Comparison of ENCODE assay signal across 8 cellular contexts in the genomic region with DNA sequence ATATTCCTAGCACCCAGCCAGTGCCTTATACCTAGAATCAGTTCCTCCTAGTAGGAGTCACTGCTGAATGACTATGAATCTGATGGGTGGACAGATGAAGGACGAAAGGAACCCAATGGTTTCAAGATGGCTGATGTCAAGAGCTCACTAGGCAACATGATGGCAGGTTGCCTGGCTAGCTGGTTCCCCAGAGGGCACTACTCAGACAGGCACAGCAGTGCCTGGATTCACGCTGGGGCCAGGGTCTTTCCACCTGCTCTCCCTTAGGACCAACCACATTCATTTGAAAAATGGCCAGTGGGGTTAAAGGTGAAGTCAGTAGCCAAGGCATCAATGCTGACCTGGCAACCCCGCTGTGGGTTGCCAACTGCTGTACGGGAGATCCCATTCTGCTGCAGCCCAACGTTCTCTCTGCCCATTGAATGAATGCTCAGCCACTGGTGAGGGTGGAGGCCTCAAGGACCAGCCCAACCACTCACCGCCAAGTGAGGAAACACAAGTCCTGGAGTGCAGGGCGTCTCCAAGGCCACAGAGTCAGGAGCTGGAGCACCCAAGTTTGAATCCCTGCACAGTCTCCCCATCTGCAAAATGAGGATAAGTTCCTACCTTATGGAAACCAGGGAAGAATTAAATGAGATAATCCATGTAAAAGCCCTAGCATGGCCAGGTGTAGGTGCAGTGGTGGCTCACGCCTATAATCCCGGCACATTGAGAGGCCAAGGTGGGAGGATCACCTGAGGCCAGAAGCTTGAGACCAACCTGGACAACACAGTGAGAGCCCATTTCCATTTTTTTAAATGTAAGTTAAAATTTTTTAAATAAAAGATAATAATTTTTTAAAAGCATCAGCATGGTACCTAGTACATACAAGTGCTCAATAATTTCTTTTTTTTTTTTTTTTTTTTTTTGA. TPM values are rescaled to one million over a fixed set of nuclear protein-coding genes. Genes with fewer than 3 reads are reported as not detected.
DNase-seq lines count a peak whose midpoint lies in the region; ATAC-seq lines count a peak whose summit lies in the region.

No MANE protein-coding gene starts in this region.

- peak overlapping the region; percentile 26 for H3K27ac ChIP-seq in substantia nigra (ENCODE audit: low read depth, low read length, poor library complexity, severe bottlenecking)

- H3K4me1 Mint-ChIP-seq in T-helper 2 cell treated with Interferon-gamma antibody and Interleukin-4, amounts not matched to agents 5 μg/mL and 100 μg/mL, for 36 hours (ENCODE audit: low read depth) = peaks cover 85% of the 10 kb centered on the region

- H3K27me3 Mint-ChIP-seq in T-helper 2 cell treated with Interferon-gamma antibody and Interleukin-4, amounts not matched to agents 5 μg/mL and 100 μg/mL, for 36 hours (ENCODE audit: low read depth) = no peaks in the 10 kb centered on the region

- intact Hi-C loops in left colon (cut with DNase I, micrococcal nuclease) = no loop called here

- H3K36me3 Mint-ChIP-seq in T-helper 2 cell treated with Interferon-gamma antibody and Interleukin-4, amounts not matched to agents 5 μg/mL and 100 μg/mL, for 36 hours (ENCODE audit: low read depth) = peaks cover 83% of the 10 kb centered on the region
- peaks cover 24 to 68% of the 10 kb centered on the region in 2 donors for H3K36me3 Mint-ChIP-seq in activated naive CD4-positive, alpha-beta T cell treated with anti-CD3 and anti-CD28 coated beads, Interleukin-2, amount 50 U/mL, for 72 hours

- no peaks in the 10 kb centered on the region for H3K9me3 Mint-ChIP-seq in T-helper 2 cell treated with Interferon-gamma antibody and Interleukin-4, amounts not matched to agents 5 μg/mL and 100 μg/mL, for 36 hours
- no peaks in the 10 kb centered on the region for H3K9me3 Mint-ChIP-seq in activated naive CD4-positive, alpha-beta T cell treated with anti-CD3 and anti-CD28 coated beads, Interleukin-2, amount 50 U/mL, for 72 hours

- DNase-seq in T-helper 2 cell treated with Interferon-gamma antibody and Interleukin-4, amounts not matched to agents 5 μg/mL and 100 μg/mL, for 36 hours (ENCODE audit: low spot score) = no peak
- DNase-seq in T-helper 2 cell (no peak), left colon (no peak), substantia nigra (lab: John Stamatoyannopoulos, UW) (peak in 1 of 49 donors; percentile 36), hepatic stellate cell (ENCODE audit: low spot score) (no peak)
- DNase-seq in activated naive CD4-positive, alpha-beta T cell treated with anti-CD3 and anti-CD28 coated beads, Interleukin-2, amount 50 U/mL, for 72 hours (ENCODE audit: low spot score in 2 of 2) = no peak
- no peak for DNase-seq in stimulated activated naive CD4-positive, alpha-beta T cell (lab: John Stamatoyannopoulos, UW)
- no peak for DNase-seq in stimulated activated CD4-positive, alpha-beta T cell treated with anti-CD3 and anti-CD28 coated beads, Interleukin-2, amount 100 ng/mL, for 48 hours

- peak overlapping the region; percentile 77 for H3K4me3 Mint-ChIP-seq in T-helper 2 cell treated with Interferon-gamma antibody and Interleukin-4, amounts not matched to agents 5 μg/mL and 100 μg/mL, for 36 hours

- peak overlapping the region; percentile 85 for H3K27ac Mint-ChIP-seq in T-helper 2 cell treated with Interferon-gamma antibody and Interleukin-4, amounts not matched to agents 5 μg/mL and 100 μg/mL, for 36 hours
- peak overlapping the region; percentile 84 to 94 for H3K27ac Mint-ChIP-seq in activated naive CD4-positive, alpha-beta T cell treated with anti-CD3 and anti-CD28 coated beads, Interleukin-2, amount 50 U/mL, for 72 hours

- peak in 1 of 2 donors; percentile 17 for ATAC-seq in activated naive CD4-positive, alpha-beta T cell treated with anti-CD3 and anti-CD28 coated beads, Interleukin-2, amount 50 U/mL, for 72 hours
- peak; percentile 14 for ATAC-seq in left colon

RNA-seq across cellular contexts. Expression of gene MYH9, which starts 12.4 kb away (rescaled TPM):
- total RNA-seq in activated naive CD4-positive, alpha-beta T cell treated with anti-CD3 and anti-CD28 coated beads, Interleukin-2, amount 50 U/mL, for 72 hours = 100 to 1,000 TPM; 521 to 691 TPM
- total RNA-seq in left colon = 100 to 1,000 TPM; 581 to 641 TPM
